4 cellular contexts compared by ENCODE assay signal in the genomic region with DNA sequence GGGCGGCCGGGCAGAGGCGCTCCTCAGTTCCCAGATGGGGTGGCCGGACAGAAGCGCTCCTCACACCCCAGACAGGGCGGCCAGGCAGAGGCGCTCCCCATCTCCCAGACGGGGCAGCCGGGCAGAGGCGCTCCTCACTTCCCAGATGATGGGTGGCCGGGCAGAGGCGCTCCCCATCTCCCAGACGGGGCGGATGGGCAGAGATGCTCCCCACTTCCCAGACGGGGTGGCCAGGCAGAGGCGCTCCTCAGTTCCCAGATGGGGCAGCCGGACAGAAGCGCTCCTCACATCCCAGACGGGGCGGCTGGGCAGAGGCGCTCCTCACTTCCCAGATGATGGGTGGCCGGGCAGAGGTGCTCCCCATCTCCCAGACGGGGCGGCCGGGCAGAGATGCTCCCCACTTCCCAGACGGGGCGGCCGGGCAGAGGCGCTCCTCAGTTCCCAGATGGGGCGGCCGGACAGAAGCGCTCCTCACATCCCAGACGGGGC.
A peak's percentile ranks its signal among the peaks of the same experiment; 100 is the strongest.
DNase-seq lines count a peak whose midpoint lies in the region; ATAC-seq, FAIRE-seq and TF ChIP-seq lines count a peak whose summit lies in the region.
"Not testable (repeated sequence)": the region's sequence is repeated elsewhere in the genome, so short reads cannot be mapped to it uniquely, and the experiment has no call there.

No MANE protein-coding gene starts in this region.

- H3K4me1 ChIP-seq in right cardiac atrium (ENCODE audit: control insufficient read depth, insufficient read depth, low read length); kidney (ENCODE audit: control insufficient read depth in 1 of 2, insufficient read depth in 1 of 2, low read depth in 1 of 2, low read length in 2 of 2): not testable (repeated sequence)

- not testable (repeated sequence) for H3K9me3 Mint-ChIP-seq in chondrocyte (ENCODE audit: low read depth)

- not testable (repeated sequence) for H3K4me3 ChIP-seq in right cardiac atrium (ENCODE audit: low read length); kidney (ENCODE audit: low read length in 2 of 2)

- not testable (repeated sequence) for H3K9ac ChIP-seq in kidney (ENCODE audit: low read length in 2 of 2)

- not testable (repeated sequence) for H3K36me3 ChIP-seq in kidney (ENCODE audit: control insufficient read depth in 1 of 2, insufficient read depth in 2 of 2, low read length in 2 of 2)

- H3K9me3 ChIP-seq in right cardiac atrium (ENCODE audit: control insufficient read depth, low read length); kidney (ENCODE audit: control insufficient read depth in 1 of 2, low read length in 2 of 2): not testable (repeated sequence)

- H3K27me3 ChIP-seq in right cardiac atrium (ENCODE audit: control insufficient read depth, insufficient read depth) = not testable (repeated sequence)

- intact Hi-C loops in right cardiac atrium (cut with DNase I); kidney (cut with DNase I): not testable (repeated sequence)

- DNase-seq in activated effector memory CD4-positive, alpha-beta T cell treated with anti-CD3 and anti-CD28 coated beads, Interleukin-2, amount 50 U/mL, for 16 hours = peak; percentile 62
- DNase-seq in chondrocyte (ENCODE audit: low spot score) (peak; percentile 91), right cardiac atrium (peak in 2 of 3 donors; percentile 37 to 59), kidney (peak; percentile 64)

- FAIRE-seq in kidney (lab: Jason Lieb, UNC) = not testable (repeated sequence)

- not testable (repeated sequence) for H3K27me3 Mint-ChIP-seq in chondrocyte (ENCODE audit: low read depth)

- not testable (repeated sequence) for H3K27ac ChIP-seq in right cardiac atrium (ENCODE audit: low read length); kidney (ENCODE audit: low read depth in 2 of 2, low read length in 2 of 2)

- not testable (repeated sequence) for H3K4me3 Mint-ChIP-seq in chondrocyte (ENCODE audit: unreplicated experiment)

- not testable (repeated sequence) for H3K36me3 Mint-ChIP-seq in chondrocyte (ENCODE audit: low read depth)

- not testable (repeated sequence) for H3K27ac Mint-ChIP-seq in chondrocyte (ENCODE audit: unreplicated experiment)

- 92% methylated on average over 33 of the region's 33 CpGs for WGBS in right cardiac atrium

- TF ChIP-seq CTCF in chondrocyte (IDR thresholded peaks at IDR 0.05); kidney (IDR thresholded peaks at IDR 0.05; ENCODE audit: borderline replicate concordance, extremely low read depth, insufficient read depth): not testable (repeated sequence)

- H3K4me1 Mint-ChIP-seq in chondrocyte (ENCODE audit: low read depth) = not testable (repeated sequence)

- not testable (repeated sequence) for ATAC-seq in right cardiac atrium
